1 cellular context compared by ENCODE assay signal in genomic region chr20:63531686-63532448, GRCh38.
TF ChIP-seq lines count a peak whose summit lies in the region.

No MANE protein-coding gene starts in this region.

TF ChIP-seq in GM12878, 131 proteins besides CTCF, POLR2A, EP300 and RAD21:
- TF ChIP-seq E4F1 (IDR thresholded peaks at IDR 0.05; ENCODE audit: borderline replicate concordance, partially characterized antibody) = no peak
- TF ChIP-seq PRDM15 (CRISPR knock-in tag; IDR thresholded peaks at IDR 0.05) = no peak
- TF ChIP-seq SIN3A (IDR thresholded peaks at IDR 0.05; ENCODE audit: low read depth, low read length) = no peak
- no peak for TF ChIP-seq USF1 (IDR thresholded peaks at IDR 0.05; ENCODE audit: borderline replicate concordance, extremely low read length, insufficient read depth, low read depth, low read length)
- TF ChIP-seq FOXK2 (IDR thresholded peaks at IDR 0.05) = 0 out of 2 replicates have a peak, but pooled peaks have one; percentile 29
